Comparison of ENCODE assay signal across 18 cellular contexts in genomic region chr9:131180454-131180853, GRCh38. TPM values are rescaled to one million over a fixed set of nuclear protein-coding genes. Genes with fewer than 3 reads are reported as not detected.
DNase-seq lines count a peak whose midpoint lies in the region; ATAC-seq, FAIRE-seq and TF ChIP-seq lines count a peak whose summit lies in the region.
"Had no signal": no experiment of that assay in that cellular context is flagged by ENCODE, and none has a peak within 500 bp of the region (broad histone marks: within the 10 kb centered on the region; RNA-seq: fewer than 3 reads in every experiment).

No MANE protein-coding gene starts in this region.

- H3K36me3 Mint-ChIP-seq in astrocyte (ENCODE audit: low read depth, unreplicated experiment): peaks cover 3% of the 10 kb centered on the region

- H3K4me1 ChIP-seq in astrocyte (ENCODE audit: insufficient read depth, low read length): peaks cover 22% of the 10 kb centered on the region
- peaks cover 12% of the 10 kb centered on the region for H3K4me1 ChIP-seq in smooth muscle cell (ENCODE audit: low read depth)
- H3K4me1 ChIP-seq: gastroesophageal sphincter had no signal

- H3K4me3 ChIP-seq in astrocyte (ENCODE audit: insufficient read depth, low read depth, low read length) (no peak overlapping the region), smooth muscle cell (no peak overlapping the region)
- H3K4me3 ChIP-seq: gastroesophageal sphincter, lower lobe of right lung had no signal

- intact Hi-C loops in left cardiac atrium (cut with DNase I): no loop called here
- intact Hi-C loops in head of caudate nucleus (cut with DNase I): no loop called here

- no peak overlapping the region for H2AFZ ChIP-seq in astrocyte (ENCODE audit: low read depth, low read length)
- no peak overlapping the region for H2AFZ ChIP-seq in smooth muscle cell (ENCODE audit: low read depth)

- H3K9me3 ChIP-seq in astrocyte (ENCODE audit: insufficient read depth, low read depth, low read length) (no peaks in the 10 kb centered on the region), smooth muscle cell (replicated peaks; ENCODE audit: low read depth) (no peaks in the 10 kb centered on the region)
- H3K9me3 ChIP-seq: gastroesophageal sphincter, lower lobe of right lung had no signal

- H3K79me2 ChIP-seq in astrocyte (ENCODE audit: insufficient read depth, low read length) (no peaks in the 10 kb centered on the region), smooth muscle cell (ENCODE audit: low read depth) (peaks cover 3% of the 10 kb centered on the region)

- H3K4me1 Mint-ChIP-seq in astrocyte (ENCODE audit: low read depth, unreplicated experiment): peaks cover 29% of the 10 kb centered on the region

- H3K27ac ChIP-seq in astrocyte (ENCODE audit: low read depth, low read length) (peak overlapping the region; percentile 77), smooth muscle cell (ENCODE audit: low read depth) (peak overlapping the region; percentile 93), substantia nigra (ENCODE audit: low read depth, low read length, poor library complexity, severe bottlenecking) (no peak overlapping the region)
- H3K27ac ChIP-seq: gastroesophageal sphincter, lower lobe of right lung had no signal

- peak overlapping the region; percentile 98 for H3K27ac Mint-ChIP-seq in astrocyte (ENCODE audit: unreplicated experiment)
- H3K27ac Mint-ChIP-seq: activated T-helper 2 cell treated with anti-CD3 and anti-CD28 coated beads, Interferon-gamma antibody, Interleukin-2, Interleukin-4, amounts not matched to agents 10 μg/mL and 5 μg/mL and 100 μg/mL, durations not matched to agents 14 hours and 24 hours and 36 hours had no signal

- H3K9me3 Mint-ChIP-seq in astrocyte (ENCODE audit: unreplicated experiment): no peaks in the 10 kb centered on the region
- H3K9me3 Mint-ChIP-seq: activated T-helper 2 cell treated with anti-CD3 and anti-CD28 coated beads, Interferon-gamma antibody, Interleukin-2, Interleukin-4, amounts not matched to agents 10 μg/mL and 5 μg/mL and 100 μg/mL, durations not matched to agents 14 hours and 24 hours and 36 hours had no signal

- H3K9ac ChIP-seq in astrocyte (ENCODE audit: low read length): peak overlapping the region; percentile 47
- peak overlapping the region; percentile 69 for H3K9ac ChIP-seq in smooth muscle cell (ENCODE audit: low read depth)

- no peak overlapping the region for H3K4me3 Mint-ChIP-seq in astrocyte (ENCODE audit: unreplicated experiment)

- H4K20me1 ChIP-seq in astrocyte (ENCODE audit: insufficient read depth, low read length): peaks cover 20% of the 10 kb centered on the region
- no peaks in the 10 kb centered on the region for H4K20me1 ChIP-seq in smooth muscle cell (ENCODE audit: low read depth)

- peaks cover 45% of the 10 kb centered on the region for H3F3A ChIP-seq in smooth muscle cell (ENCODE audit: low read depth)

- peak; percentile 53 to 74 for ATAC-seq in left cardiac atrium
- no peak for ATAC-seq in HG03378 (IDR thresholded peaks at IDR 0.05; ENCODE audit: unreplicated experiment)
- no peak for ATAC-seq in HG03175 (IDR thresholded peaks at IDR 0.05; ENCODE audit: unreplicated experiment)
- ATAC-seq: gastroesophageal sphincter, HCT116, lower lobe of right lung had no signal

- DNase-seq in HS-27A (ENCODE audit: low read depth) (peak; percentile 85), astrocyte (ENCODE audit: low read depth) (peak; percentile 98), left cardiac atrium (no peak), smooth muscle cell (lab: John Stamatoyannopoulos, UW; ENCODE audit: unreplicated experiment) (no peak), substantia nigra (lab: John Stamatoyannopoulos, UW) (no peak), head of caudate nucleus (no peak)
- DNase-seq: Calu3; central memory CD4-positive, alpha-beta T cell; lower lobe of right lung; NCI-H187; NK-92 treated with Interleukin-12 subunit alpha and Interleukin-12 subunit beta, amount 100 ng/mL, for 24 hours; posterior cingulate gyrus; T-helper 1 cell had no signal

- H3K4me2 ChIP-seq in astrocyte (ENCODE audit: low read length): peak overlapping the region; percentile 54
- peak overlapping the region; percentile 74 for H3K4me2 ChIP-seq in smooth muscle cell

- H3K27me3 Mint-ChIP-seq in astrocyte (ENCODE audit: low read depth, unreplicated experiment): no peaks in the 10 kb centered on the region

- FAIRE-seq in astrocyte (lab: Jason Lieb, UNC): peak; percentile 95

- H3K27me3 ChIP-seq in astrocyte (ENCODE audit: insufficient read depth, low read length) (no peaks in the 10 kb centered on the region), smooth muscle cell (ENCODE audit: low read depth) (no peaks in the 10 kb centered on the region)
- H3K27me3 ChIP-seq: gastroesophageal sphincter had no signal

- TF ChIP-seq CTCF in astrocyte (IDR thresholded peaks at IDR 0.05; ENCODE audit: insufficient read depth, low read depth, low read length): no peak
- no peak for TF ChIP-seq CTCF in smooth muscle cell (IDR thresholded peaks at IDR 0.05; ENCODE audit: borderline replicate concordance, insufficient read depth, poor library complexity, severe bottlenecking)

- 23% methylated on average over 6 of the region's 6 CpGs for WGBS in smooth muscle cell (ENCODE audit: low lambda C conversion rate)

- H3K36me3 ChIP-seq in astrocyte (ENCODE audit: insufficient read depth, low read length) (peaks cover 20% of the 10 kb centered on the region), smooth muscle cell (ENCODE audit: low read depth) (peaks cover 9% of the 10 kb centered on the region)

RNA-seq across cellular contexts. Expression of gene NUP214, which starts 55.1 kb away (rescaled TPM):
- total RNA-seq in astrocyte (30.5 and 33.4 TPM in 2 replicates), left cardiac atrium (10 to 100 TPM; 29.0 to 30.8 TPM), smooth muscle cell (20.2 and 44.7 TPM in 2 replicates)
- 13.9 and 24.2 TPM in 2 replicates for polyA plus RNA-seq in smooth muscle cell

Comparison
In these comparisons a context has a peak if more than half of its experiments do, and no peak if none do; other contexts are left out.
1. DNase-seq: peak in HS-27A (single experiment) and astrocyte (single experiment); none in left cardiac atrium (single experiment), smooth muscle cell (single experiment), substantia nigra (0 of 49) and head of caudate nucleus (0 of 42).
2. ATAC-seq: peak in left cardiac atrium (2 of 2); none in HG03378 (single experiment) and HG03175 (single experiment).